8 cellular contexts compared by ENCODE assay signal in the genomic region with DNA sequence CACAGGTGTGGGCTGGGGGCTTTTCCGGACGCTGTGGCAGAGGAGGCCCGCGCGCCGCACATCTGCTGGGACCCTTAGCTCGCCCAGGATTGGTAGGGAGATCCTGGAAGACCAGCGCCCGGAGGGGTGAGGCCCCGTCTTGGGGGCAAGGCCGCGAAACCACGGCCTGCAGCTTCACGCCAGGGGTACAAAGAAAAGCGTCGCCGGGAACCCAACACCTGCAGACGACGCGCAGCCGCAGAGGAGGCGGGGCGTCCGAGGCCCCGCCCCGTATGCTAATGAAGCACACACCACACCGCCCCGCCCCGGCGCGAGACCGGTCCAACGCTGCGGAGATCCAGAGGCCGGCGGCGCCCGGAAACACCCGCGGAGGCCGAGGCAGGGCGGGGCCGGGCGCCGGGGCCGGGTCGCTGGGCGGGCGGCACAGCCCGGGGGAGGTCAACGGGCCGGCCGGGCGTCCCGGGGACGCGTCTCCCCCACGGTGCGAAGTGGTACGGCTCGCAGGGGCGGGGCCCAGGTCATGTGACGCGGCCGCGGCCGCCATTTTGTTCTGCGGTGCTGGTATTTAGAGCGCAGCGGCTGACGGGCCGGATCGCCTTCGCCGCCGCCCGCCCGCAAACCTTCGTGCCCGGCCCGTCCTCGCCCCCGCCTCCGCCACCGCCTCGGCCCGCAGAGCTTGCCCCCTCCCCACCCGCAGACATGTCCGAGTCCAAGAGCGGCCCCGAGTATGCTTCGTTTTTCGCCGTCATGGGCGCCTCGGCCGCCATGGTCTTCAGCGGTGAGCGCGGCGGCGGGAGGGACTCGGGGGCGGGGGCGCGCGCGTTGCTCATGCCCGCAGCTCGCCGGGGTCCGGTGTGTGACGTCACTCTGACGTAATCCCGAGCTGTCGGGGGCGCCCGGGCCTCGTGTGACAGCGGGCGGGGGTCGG. TPM values are rescaled to one million over a fixed set of nuclear protein-coding genes. Genes with fewer than 3 reads are reported as not detected.
A peak's percentile ranks its signal among the peaks of the same experiment; 100 is the strongest.
DNase-seq lines count a peak whose midpoint lies in the region; ATAC-seq, FAIRE-seq and TF ChIP-seq lines count a peak whose summit lies in the region.

A gene (plus strand): TSS at position 548 of the 928 bp plus-strand sequence. CDS start 152 bp downstream, at position 700.

- H3K4me2 ChIP-seq in OCI-LY1 (ENCODE audit: low read length), result peak within 1 kb of the TSS; percentile 92

- H3K4me1 ChIP-seq in OCI-LY1 (ENCODE audit: insufficient read depth, low read length, severe bottlenecking) (peaks cover 41% of the 10 kb centered on the region), mucosa of descending colon (ENCODE audit: low read depth) (peaks cover 39% of the 10 kb centered on the region)

- ATAC-seq in GM21526 (IDR thresholded peaks at IDR 0.05; ENCODE audit: low FRiP score, unreplicated experiment) (peak; percentile 57), mucosa of descending colon (peak; percentile 89)

- peak within 1 kb of the TSS; percentile 77 for H3K27ac ChIP-seq in OCI-LY1 (ENCODE audit: low read depth, low read length, poor library complexity, severe bottlenecking)

- peak within 1 kb of the TSS; percentile 93; the same call in 1 of the 2 replicates for H2AFZ ChIP-seq in OCI-LY1 (ENCODE audit: low read length)

- H3K9me2 ChIP-seq in OCI-LY1 (ENCODE audit: low read depth, low read length), result no peaks in the 10 kb centered on the region

- no peaks in the 10 kb centered on the region for H3K27me3 ChIP-seq in OCI-LY1 (ENCODE audit: insufficient read depth, low read length)

- TF ChIP-seq CTCF in D721Med (IDR thresholded peaks at IDR 0.05; ENCODE audit: insufficient read depth, missing control alignments), result no peak
- TF ChIP-seq CTCF in OCI-LY1 (IDR thresholded peaks at IDR 0.05; ENCODE audit: low read length), result no peak
- TF ChIP-seq CTCF in epithelial cell of esophagus (IDR thresholded peaks at IDR 0.05; ENCODE audit: insufficient read depth, low read depth, low read length, missing control alignments), result no peak
- TF ChIP-seq CTCF in mucosa of descending colon (IDR thresholded peaks at IDR 0.05), result no peak

- no peaks in the 10 kb centered on the region for H3F3A ChIP-seq in OCI-LY1 (ENCODE audit: insufficient read depth, low read length)

- H3K79me2 ChIP-seq in OCI-LY1 (ENCODE audit: insufficient read depth, low read length), result peaks cover 33% of the 10 kb centered on the region

- peak within 1 kb of the TSS; percentile 71 for H3K9ac ChIP-seq in OCI-LY1 (ENCODE audit: low read length)

- no peak for FAIRE-seq in D721Med (lab: Jason Lieb, UNC)

- H3K9me3 ChIP-seq in OCI-LY1 (ENCODE audit: low read length) (no peaks in the 10 kb centered on the region), mucosa of descending colon (no peaks in the 10 kb centered on the region)

- H3K4me3 ChIP-seq in OCI-LY1 (ENCODE audit: low read depth, low read length, poor library complexity, severe bottlenecking), result peak within 1 kb of the TSS; percentile 75
- H3K4me3 ChIP-seq in epithelial cell of esophagus (ENCODE audit: low read length), result peak within 1 kb of the TSS; percentile 91
- H3K4me3 ChIP-seq in mucosa of descending colon, result peak within 1 kb of the TSS; percentile 98

- no peaks in the 10 kb centered on the region for H3K36me3 ChIP-seq in OCI-LY1 (ENCODE audit: insufficient read depth, low read length)
- no peaks in the 10 kb centered on the region for H3K36me3 ChIP-seq in mucosa of descending colon (ENCODE audit: low read depth)

- DNase-seq in D721Med (ENCODE audit: insufficient read length, low spot score) (peak; percentile 99), HuH-7.5 (ENCODE audit: low spot score) (peak; percentile 91), activated T-cell treated with anti-CD3 and anti-CD28 coated beads for 24 hours (ENCODE audit: low read depth) (peak; percentile 83), epithelial cell of esophagus (ENCODE audit: low read depth) (peak; percentile 91), mucosa of descending colon (peak; percentile 95 to 97 (median 96))
- DNase-seq in stimulated activated CD8-positive, alpha-beta memory T cell treated with anti-CD3 and anti-CD28 coated beads, Interleukin-4, amount 100 ng/mL, for 1 hour (ENCODE audit: low read depth in 2 of 2, low spot score in 1 of 2), result peak; percentile 84 to 86

- intact Hi-C loops in mucosa of descending colon (cut with DNase I, micrococcal nuclease), result no loop called here

- H4K20me1 ChIP-seq in OCI-LY1 (ENCODE audit: insufficient read depth, low read length), result no peaks in the 10 kb centered on the region

RNA-seq across cellular contexts. Expression of the gene that starts here (rescaled TPM):
- 100 to 1,000 TPM; 171 to 261 (median 201) TPM for total RNA-seq in mucosa of descending colon

Comparison
In these comparisons a context has a peak if more than half of its experiments do, and no peak if none do; other contexts are left out.
1. Peak in every context shown above with its lines: DNase-seq, ATAC-seq, H3K4me3 ChIP-seq and H3K27ac ChIP-seq.